19 cellular contexts compared by ENCODE assay signal in genomic region chr2:126796931-126797621, GRCh38.
DNase-seq lines count a peak whose midpoint lies in the region; ATAC-seq, FAIRE-seq and TF ChIP-seq lines count a peak whose summit lies in the region.
"Had no signal": no experiment of that assay in that cellular context is flagged by ENCODE, and none has a peak within 500 bp of the region (broad histone marks: within the 10 kb centered on the region; RNA-seq: fewer than 3 reads in every experiment).

No MANE protein-coding gene starts in this region.

- H3K4me3 Mint-ChIP-seq in osteocyte (ENCODE audit: unreplicated experiment), result no peak overlapping the region

- peak; percentile 81 for FAIRE-seq in urothelium cell line (lab: Jason Lieb, UNC)
- FAIRE-seq: A204.1, D721Med had no signal

- H3K36me3 Mint-ChIP-seq in osteocyte (ENCODE audit: unreplicated experiment), result no peaks in the 10 kb centered on the region
- H3K36me3 Mint-ChIP-seq: CD8-positive, alpha-beta memory T cell; IgD-negative memory B cell had no signal

- H3K27me3 Mint-ChIP-seq in osteocyte (ENCODE audit: unreplicated experiment), result peaks cover 19% of the 10 kb centered on the region

- no peak overlapping the region for H3K4me3 ChIP-seq in right cardiac atrium (ENCODE audit: low read length)
- H3K4me3 ChIP-seq in esophagus muscularis mucosa, result no peak overlapping the region
- H3K4me3 ChIP-seq: BLaER1 had no signal

- H3K27ac ChIP-seq in right cardiac atrium (ENCODE audit: low read length) (no peak overlapping the region), esophagus muscularis mucosa (replicated peaks in 1 of 4) (no peak overlapping the region)
- H3K27ac ChIP-seq: BLaER1 had no signal

- TF ChIP-seq POLR2A in esophagus muscularis mucosa (IDR thresholded peaks at IDR 0.05; ENCODE audit: low read depth) (no peak), GM18505 (IDR thresholded peaks at IDR 0.05; ENCODE audit: borderline replicate concordance, extremely low read depth, insufficient read depth, insufficient read length) (no peak)

- TF ChIP-seq EP300 in esophagus muscularis mucosa (IDR thresholded peaks at IDR 0.05), result no peak

- WGBS in right cardiac atrium, result 87% methylated on average over 14 of the region's 14 CpGs
- 91% methylated on average over 14 of the region's 14 CpGs for WGBS in esophagus muscularis mucosa

- no peaks in the 10 kb centered on the region for H3K4me1 ChIP-seq in right cardiac atrium (ENCODE audit: control insufficient read depth, insufficient read depth, low read length)
- H3K4me1 ChIP-seq in esophagus muscularis mucosa, result no peaks in the 10 kb centered on the region

- no peaks in the 10 kb centered on the region for H3K4me1 Mint-ChIP-seq in osteocyte (ENCODE audit: unreplicated experiment)
- H3K4me1 Mint-ChIP-seq: CD8-positive, alpha-beta memory T cell had no signal

- no peaks in the 10 kb centered on the region for H3K27me3 ChIP-seq in right cardiac atrium (ENCODE audit: control insufficient read depth, insufficient read depth)
- peaks cover 0 to 12% (median 0%) of the 10 kb centered on the region in 4 donors for H3K27me3 ChIP-seq in esophagus muscularis mucosa
- H3K27me3 ChIP-seq: BLaER1 had no signal

- no peaks in the 10 kb centered on the region for H3K36me3 ChIP-seq in esophagus muscularis mucosa
- H3K36me3 ChIP-seq: BLaER1 had no signal

- TF ChIP-seq CTCF in esophagus muscularis mucosa (IDR thresholded peaks at IDR 0.05) (no peak), osteocyte (IDR thresholded peaks at IDR 0.05) (no peak)

- peak; percentile 44 for DNase-seq in cardiac septum (ENCODE audit: low spot score)
- no peak for DNase-seq in right cardiac atrium
- DNase-seq in esophagus muscularis mucosa (ENCODE audit: extremely low spot score), result peak; percentile 80
- peak; percentile 82 for DNase-seq in osteocyte (ENCODE audit: extremely low spot score, unreplicated experiment)
- no peak for DNase-seq in urothelium cell line (ENCODE audit: low spot score)
- DNase-seq in NCI-H226, result no peak
- DNase-seq: CD8-positive, alpha-beta memory T cell; DMS79; HCEC 1CT; NCI-H1105 treated with DMSO at 0.1 percent for 48 hours; NCI-H187; NCI-H69; NK-92 treated with Interleukin-12 subunit alpha and Interleukin-12 subunit beta, amount 100 ng/mL, for 24 hours had no signal

- intact Hi-C loops in cardiac septum (cut with DNase I) (no loop called here), right cardiac atrium (cut with DNase I) (no loop called here), esophagus muscularis mucosa (cut with DNase I) (no loop called here)

- H3K9me3 ChIP-seq in right cardiac atrium (ENCODE audit: control insufficient read depth, low read length) (no peaks in the 10 kb centered on the region), esophagus muscularis mucosa (no peaks in the 10 kb centered on the region)
- H3K9me3 ChIP-seq: BLaER1 had no signal

- H3K9me3 Mint-ChIP-seq in osteocyte (ENCODE audit: unreplicated experiment), result no peaks in the 10 kb centered on the region
- H3K9me3 Mint-ChIP-seq: CD8-positive, alpha-beta memory T cell; IgD-negative memory B cell had no signal

- no peak for ATAC-seq in right cardiac atrium
- no peak for ATAC-seq in GM19397 (IDR thresholded peaks at IDR 0.05; ENCODE audit: unreplicated experiment)
- ATAC-seq in GM18505 (IDR thresholded peaks at IDR 0.05; ENCODE audit: unreplicated experiment), result no peak

- H3K27ac Mint-ChIP-seq in osteocyte (ENCODE audit: unreplicated experiment), result no peak overlapping the region
- H3K27ac Mint-ChIP-seq: CD8-positive, alpha-beta memory T cell had no signal

Comparison
In these comparisons a context has a peak if more than half of its experiments do, and no peak if none do; other contexts are left out.
1. DNase-seq: peak in cardiac septum (single experiment), esophagus muscularis mucosa (single experiment) and osteocyte (single experiment); none in right cardiac atrium (0 of 3), urothelium cell line (single experiment) and NCI-H226 (single experiment).